In the genomic region with DNA sequence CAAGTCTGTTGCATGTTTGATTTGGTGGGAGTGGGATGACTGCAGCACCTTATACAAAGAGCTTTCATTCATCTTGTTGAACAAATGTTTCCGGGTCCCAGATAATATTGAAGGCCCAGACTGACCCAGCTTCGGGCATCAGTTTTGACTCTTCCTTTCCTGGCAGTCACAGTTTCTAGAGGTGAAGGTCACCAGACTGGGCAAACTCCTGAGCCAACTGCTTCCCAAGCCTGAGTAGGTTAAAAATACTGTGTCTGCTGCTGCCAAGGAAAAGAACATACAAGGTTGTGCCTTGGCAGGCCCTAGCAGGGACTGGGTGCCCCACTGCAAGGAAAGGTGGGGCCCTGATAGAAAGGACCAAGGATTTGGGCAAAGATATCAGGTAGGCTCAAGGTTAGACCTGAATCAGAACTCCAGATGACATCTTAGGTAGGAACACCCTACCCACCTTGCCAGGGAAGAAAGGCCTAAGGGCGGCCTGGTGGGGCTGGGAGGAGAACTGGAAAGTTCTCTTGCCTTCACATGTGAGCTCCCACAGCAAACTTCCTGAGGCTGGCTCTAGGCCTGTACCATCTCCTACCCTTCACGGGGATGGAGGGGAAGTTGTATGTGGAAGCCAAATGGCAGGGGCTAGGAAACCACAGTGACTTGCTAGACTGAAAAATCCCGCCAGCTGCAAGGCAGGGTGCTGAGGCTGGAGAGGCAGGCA, we compare ENCODE assay signal across 11 cellular contexts. TPM values are rescaled to one million over a fixed set of nuclear protein-coding genes. Genes with fewer than 3 reads are reported as not detected.
A peak's percentile ranks its signal among the peaks of the same experiment; 100 is the strongest.
DNase-seq lines count a peak whose midpoint lies in the region; ATAC-seq and TF ChIP-seq lines count a peak whose summit lies in the region.
"Had no signal": no experiment of that assay in that cellular context is flagged by ENCODE, and none has a peak within 500 bp of the region (broad histone marks: within the 10 kb centered on the region; RNA-seq: fewer than 3 reads in every experiment).

No MANE protein-coding gene starts in this region.

- TF ChIP-seq CTCF in RWPE1 (conservative IDR thresholded peaks at IDR 0.05; ENCODE audit: low read depth) (no peak), left ventricle myocardium inferior (IDR thresholded peaks at IDR 0.05; ENCODE audit: borderline replicate concordance) (no peak), sigmoid colon (IDR thresholded peaks at IDR 0.05) (no peak)

- no peaks in the 10 kb centered on the region for H3K27me3 ChIP-seq in left ventricle myocardium inferior (ENCODE audit: low read depth)
- no peaks in the 10 kb centered on the region for H3K27me3 ChIP-seq in sigmoid colon
- H3K27me3 ChIP-seq: neural progenitor cell had no signal

- H3K4me3 ChIP-seq in left ventricle myocardium inferior (no peak overlapping the region), sigmoid colon (no peak overlapping the region)
- H3K4me3 ChIP-seq: neural progenitor cell had no signal

- POLR2A ChIA-PET in RWPE1 (lab: Yijun Ruan, JAX; ENCODE audit: low non-redundant PET), result no interaction called here

- intact Hi-C loops in left ventricle myocardium inferior (cut with micrococcal nuclease) (no loop called here), sigmoid colon (cut with DNase I) (loop anchor here (10.0 kb wide), 1 partner anchor 342 kb away; the partner anchor contains the start of gene ARMC5)

- 82 to 87% methylated on average over 5 of the region's 5 CpGs for WGBS in sigmoid colon, 2 donors

- CTCF ChIA-PET in RWPE1 (lab: Yijun Ruan, JAX), result interaction anchor here (0.6 kb wide), 1 partner anchor 338 kb away, joined by 5 read pairs; no protein-coding TSS in a partner anchor

- no peak for TF ChIP-seq EP300 in sigmoid colon (IDR thresholded peaks at IDR 0.05)

- H3K9me3 ChIP-seq in left ventricle myocardium inferior (replicated peaks) (no peaks in the 10 kb centered on the region), sigmoid colon (no peaks in the 10 kb centered on the region)

- TF ChIP-seq POLR2A in sigmoid colon (IDR thresholded peaks at IDR 0.05), result no peak

- ATAC-seq in HG02970 (IDR thresholded peaks at IDR 0.05; ENCODE audit: low FRiP score, unreplicated experiment), result no peak

- DNase-seq in GF-D8 (lab: John Stamatoyannopoulos, UW), result peak; percentile 79
- no peak for DNase-seq in RWPE1 (ENCODE audit: low spot score)
- no peak for DNase-seq in left ventricle myocardium inferior
- no peak for DNase-seq in sigmoid colon
- no peak for DNase-seq in EL
- DNase-seq in NCI-H69 (lab: John Stamatoyannopoulos, UW), result no peak
- DNase-seq in iPS-NIHi11 (ENCODE audit: low spot score), result no peak
- DNase-seq: CD4-positive, CD25-positive, alpha-beta regulatory T cell; islet precursor cell had no signal

- peaks cover 34% of the 10 kb centered on the region for H3K36me3 ChIP-seq in left ventricle myocardium inferior
- peaks cover 14 to 38% (median 26%) of the 10 kb centered on the region in 4 donors for H3K36me3 ChIP-seq in sigmoid colon
- H3K36me3 ChIP-seq: neural progenitor cell had no signal

- H3K4me1 ChIP-seq in left ventricle myocardium inferior (peaks cover 68% of the 10 kb centered on the region), sigmoid colon (peaks cover 0 to 32% (median 24%) of the 10 kb centered on the region in 4 donors)

- H3K27ac ChIP-seq in RWPE1, result peak overlapping the region; percentile 92
- peak overlapping the region; percentile 99 for H3K27ac ChIP-seq in left ventricle myocardium inferior (replicated peaks)
- peak overlapping the region; percentile 44 to 92 (median 53) for H3K27ac ChIP-seq in sigmoid colon
- H3K27ac ChIP-seq: neural progenitor cell had no signal

RNA-seq across cellular contexts. Expression of gene KAT8, which starts 4.6 kb away (rescaled TPM):
- 72.0 TPM for total RNA-seq in left ventricle myocardium inferior
- 10 to 100 TPM; 57.1 to 65.7 (median 62.5) TPM for total RNA-seq in sigmoid colon
- 10 to 100 TPM; 31.2 to 54.0 (median 38.8) TPM for polyA plus RNA-seq in sigmoid colon

RNA-seq across cellular contexts. Expression of gene BCKDK, which starts 4.7 kb away (rescaled TPM):
- total RNA-seq in left ventricle myocardium inferior (75.9 TPM), sigmoid colon (10 to 100 TPM; 29.5 to 42.7 (median 33.7) TPM)
- 10 to 100 TPM; 21.6 to 33.2 (median 32.1) TPM for polyA plus RNA-seq in sigmoid colon

RNA-seq across cellular contexts. Expression of gene VKORC1, which starts 18.3 kb away (rescaled TPM):
- 39.5 TPM for total RNA-seq in left ventricle myocardium inferior
- 100 to 1,000 TPM; 107 to 165 (median 116) TPM for total RNA-seq in sigmoid colon
- polyA plus RNA-seq in sigmoid colon, result 10 to 100 TPM; 30.5 to 66.5 (median 45.6) TPM

RNA-seq across cellular contexts. Expression of gene PRSS8, which starts 22.7 kb away (rescaled TPM):
- not detected for total RNA-seq in left ventricle myocardium inferior
- total RNA-seq in sigmoid colon, result 1 to 10 TPM in 2 of 4 donors, under 1 TPM in 1, not detected in 1; 0.16 to 3.2 (median 1.1) TPM
- 100 to 1,000 TPM in 1 of 3 donors, 10 to 100 TPM in 2; 54.7 to 342 (median 84.4) TPM for polyA plus RNA-seq in sigmoid colon
- total RNA-seq: CD4-positive, CD25-positive, alpha-beta regulatory T cell had no signal
- polyA plus RNA-seq: CD4-positive, CD25-positive, alpha-beta regulatory T cell had no signal

RNA-seq across cellular contexts. Expression of gene PRSS53, which starts 24.1 kb away (rescaled TPM):
- total RNA-seq in left ventricle myocardium inferior (1.2 TPM), sigmoid colon (1 to 10 TPM; 1.1 to 9.1 (median 2.6) TPM)
- 1 to 10 TPM in 1 of 3 donors, not detected in 2; 2.0 TPM for polyA plus RNA-seq in sigmoid colon
